ENCODE assay signal across 11 cellular contexts in genomic region chr6:98764378-98764911, GRCh38.
DNase-seq lines count a peak whose midpoint lies in the region; ATAC-seq and TF ChIP-seq lines count a peak whose summit lies in the region.
"Had no signal": no experiment of that assay in that cellular context is flagged by ENCODE, and none has a peak within 500 bp of the region (broad histone marks: within the 10 kb centered on the region; RNA-seq: fewer than 3 reads in every experiment).

No MANE protein-coding gene starts in this region.

- H2AFZ ChIP-seq in OCI-LY3 (ENCODE audit: low read depth, low read length) (no peak overlapping the region), fibroblast of lung (ENCODE audit: low read length) (peak overlapping the region; percentile 61)

- H3K4me1 ChIP-seq in CD8-positive, alpha-beta T cell (ENCODE audit: insufficient read depth, low read length): no peaks in the 10 kb centered on the region
- no peaks in the 10 kb centered on the region for H3K4me1 ChIP-seq in OCI-LY3 (ENCODE audit: low read length)
- H3K4me1 ChIP-seq in fibroblast of lung (ENCODE audit: control insufficient read depth, extremely low read depth, insufficient read depth, low read length): no peaks in the 10 kb centered on the region
- no peaks in the 10 kb centered on the region for H3K4me1 ChIP-seq in sigmoid colon

- peak overlapping the region; percentile 33 for H3K4me3 Mint-ChIP-seq in CD8-positive, alpha-beta T cell

- H3K36me3 Mint-ChIP-seq in CD8-positive, alpha-beta T cell: no peaks in the 10 kb centered on the region

- POLR2A ChIA-PET in CD8-positive, alpha-beta T cell (lab: Charles Lee): interaction anchor here (0.6 kb wide), 1 partner anchor 1162 kb away, joined by 4 read pairs; no protein-coding TSS in a partner anchor
- POLR2A ChIA-PET in HEK293T (lab: Yijun Ruan, JAX): no interaction called here

- ATAC-seq in CD8-positive, alpha-beta T cell: no peak
- no peak for ATAC-seq in GM19452 (IDR thresholded peaks at IDR 0.05; ENCODE audit: unreplicated experiment)

- H3K36me3 ChIP-seq in CD8-positive, alpha-beta T cell (ENCODE audit: insufficient read depth, low read length): no peaks in the 10 kb centered on the region
- H3K36me3 ChIP-seq in OCI-LY3 (replicated peaks; ENCODE audit: low read depth, low read length): no peaks in the 10 kb centered on the region
- no peaks in the 10 kb centered on the region for H3K36me3 ChIP-seq in fibroblast of lung (ENCODE audit: control insufficient read depth, insufficient read depth, low read length)
- no peaks in the 10 kb centered on the region for H3K36me3 ChIP-seq in sigmoid colon

- no peaks in the 10 kb centered on the region for H3K9me3 Mint-ChIP-seq in CD8-positive, alpha-beta T cell

- TF ChIP-seq POLR2A in sigmoid colon (IDR thresholded peaks at IDR 0.05): no peak

- CTCF ChIA-PET in CD8-positive, alpha-beta T cell (lab: Charles Lee): no interaction called here
- CTCF ChIA-PET in HEK293T (lab: Yijun Ruan, JAX): no interaction called here

- H3K27me3 ChIP-seq in CD8-positive, alpha-beta T cell (ENCODE audit: insufficient read depth, low read length): no peaks in the 10 kb centered on the region
- H3K27me3 ChIP-seq in OCI-LY3 (ENCODE audit: low read depth, low read length) (no peaks in the 10 kb centered on the region), fibroblast of lung (ENCODE audit: control insufficient read depth, insufficient read depth, low read length) (no peaks in the 10 kb centered on the region), sigmoid colon (no peaks in the 10 kb centered on the region)

- H3K9ac ChIP-seq in OCI-LY3 (ENCODE audit: low read length): no peak overlapping the region
- H3K9ac ChIP-seq in fibroblast of lung (ENCODE audit: insufficient read depth, low read length): no peak overlapping the region

- DNase-seq in CD8-positive, alpha-beta T cell: no peak
- DNase-seq in fibroblast of lung (ENCODE audit: low read depth in 2 of 2): peak in 1 of 2 donors; percentile 34
- no peak for DNase-seq in sigmoid colon
- no peak for DNase-seq in NCI-H82 treated with DMSO at 0.1 percent for 48 hours (lab: John Stamatoyannopoulos, UW; ENCODE audit: unreplicated experiment)
- DNase-seq in HEK293T (ENCODE audit: extremely low spot score): no peak
- DNase-seq in AG08396 (ENCODE audit: low spot score): no peak
- DNase-seq: amygdala; foreskin melanocyte; NK-92 treated with Interleukin-12 subunit alpha and Interleukin-12 subunit beta, amount 100 ng/mL, for 24 hours had no signal

- H3K4me1 Mint-ChIP-seq in CD8-positive, alpha-beta T cell (ENCODE audit: low read depth): peaks cover 7% of the 10 kb centered on the region

- H3K4me2 ChIP-seq in OCI-LY3 (ENCODE audit: low read length) (peak overlapping the region; percentile 17), fibroblast of lung (ENCODE audit: extremely low read depth, insufficient read depth, low read length) (peak overlapping the region; percentile 40)

- peaks cover 33% of the 10 kb centered on the region for H3K27me3 Mint-ChIP-seq in CD8-positive, alpha-beta T cell (ENCODE audit: low read depth)

- H3K4me3 ChIP-seq in CD8-positive, alpha-beta T cell (ENCODE audit: low read depth, low read length): no peak overlapping the region
- H3K4me3 ChIP-seq in OCI-LY3 (ENCODE audit: low read length) (no peak overlapping the region), fibroblast of lung (replicated peaks in 1 of 4; ENCODE audit: control extremely low read depth in 1 of 4, insufficient read depth in 1 of 4, low read depth in 3 of 4, low read length in 4 of 4) (peak overlapping the region; percentile 2 to 54 (median 45)), sigmoid colon (peak overlapping the region; percentile 8 to 37 (median 19))

- no peak for TF ChIP-seq EP300 in sigmoid colon (IDR thresholded peaks at IDR 0.05)

- intact Hi-C loops in CD8-positive, alpha-beta T cell (cut with DNase I, micrococcal nuclease): no loop called here
- intact Hi-C loops in sigmoid colon (cut with DNase I): no loop called here

- WGBS in sigmoid colon, 2 donors: 25 to 60% methylated on average over 1 of the region's 1 CpG

- H3K27ac ChIP-seq in CD8-positive, alpha-beta T cell (ENCODE audit: low read depth, low read length): no peak overlapping the region
- H3K27ac ChIP-seq in OCI-LY3 (ENCODE audit: low read length): no peak overlapping the region
- H3K27ac ChIP-seq in fibroblast of lung (ENCODE audit: insufficient read depth, low read length): no peak overlapping the region
- H3K27ac ChIP-seq in sigmoid colon: no peak overlapping the region

- H3K9me3 ChIP-seq in CD8-positive, alpha-beta T cell (ENCODE audit: low read length): no peaks in the 10 kb centered on the region
- H3K9me3 ChIP-seq in OCI-LY3 (ENCODE audit: insufficient read depth, low read length): no peaks in the 10 kb centered on the region
- H3K9me3 ChIP-seq in fibroblast of lung (ENCODE audit: control insufficient read depth, insufficient read depth, low read depth, low read length): no peaks in the 10 kb centered on the region
- H3K9me3 ChIP-seq in sigmoid colon: peaks cover 0 to 8% (median 0%) of the 10 kb centered on the region in 4 donors

- TF ChIP-seq CTCF in CD8-positive, alpha-beta T cell (IDR thresholded peaks at IDR 0.05): no peak
- TF ChIP-seq CTCF in OCI-LY3 (IDR thresholded peaks at IDR 0.05; ENCODE audit: low read depth, low read length) (no peak), fibroblast of lung (conservative IDR thresholded peaks at IDR 0.05 in 1 of 2, IDR thresholded peaks at IDR 0.05 in 1 of 2; ENCODE audit: low read depth in 1 of 2, low read length in 2 of 2) (no peak), sigmoid colon (IDR thresholded peaks at IDR 0.05) (no peak)

- H3K79me2 ChIP-seq in OCI-LY3 (ENCODE audit: low read length) (no peaks in the 10 kb centered on the region), fibroblast of lung (ENCODE audit: control insufficient read depth, insufficient read depth, low read length) (no peaks in the 10 kb centered on the region)

- no peaks in the 10 kb centered on the region for H4K20me1 ChIP-seq in OCI-LY3 (ENCODE audit: insufficient read depth, low read length)
- H4K20me1 ChIP-seq in fibroblast of lung (ENCODE audit: control insufficient read depth, extremely low read depth, insufficient read depth, low read length): no peaks in the 10 kb centered on the region

- H3K27ac Mint-ChIP-seq in CD8-positive, alpha-beta T cell: no peak overlapping the region

TF ChIP-seq in HEK293T, 16 proteins besides CTCF, POLR2A, EP300 and RAD21:
- TF ChIP-seq FOXK2 (IDR thresholded peaks at IDR 0.05): no peak

Comparison
In these comparisons a context has a peak if more than half of its experiments do, and no peak if none do; other contexts are left out.
1. H3K4me3 ChIP-seq: peak in fibroblast of lung (4 of 4) and sigmoid colon (4 of 4); none in CD8-positive, alpha-beta T cell (single experiment) and OCI-LY3 (single experiment).